In the genomic region with DNA sequence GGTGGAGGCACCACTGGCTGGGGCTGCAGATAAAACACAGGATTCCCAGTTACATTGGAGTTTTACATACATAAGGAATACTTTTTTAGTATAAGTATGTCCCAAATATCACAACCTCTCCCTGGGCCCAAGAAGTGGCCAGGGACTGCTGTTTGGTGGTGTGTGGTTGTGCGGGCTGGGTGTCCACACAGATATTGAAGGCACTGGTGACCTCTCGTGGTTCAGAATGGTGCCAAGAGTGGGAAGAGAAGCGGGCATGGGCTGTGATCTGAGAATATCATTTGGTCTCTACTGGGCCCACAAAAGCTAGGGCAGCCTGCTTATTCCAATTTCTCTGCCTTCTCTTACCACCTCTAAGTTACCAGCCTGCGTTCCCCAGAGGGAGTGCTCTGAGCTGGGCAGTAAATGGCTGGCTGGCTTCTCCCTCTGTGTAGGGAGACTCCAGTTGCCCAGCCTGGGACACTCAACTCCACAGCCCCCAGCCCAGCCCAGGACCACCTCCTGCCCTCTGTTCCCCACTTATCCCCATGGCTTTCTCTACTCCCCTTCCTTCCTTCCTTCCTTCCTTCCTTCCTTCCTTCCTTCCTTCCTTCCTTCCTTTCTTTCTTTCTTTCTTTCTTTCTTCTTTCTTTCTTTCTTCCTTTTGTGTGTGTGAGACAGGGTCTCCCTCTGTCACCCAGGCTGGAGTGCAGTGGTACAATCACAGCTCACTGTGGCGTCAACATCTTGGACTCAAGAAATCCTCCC, we compare ENCODE assay signal across 1 cellular context.
TF ChIP-seq lines count a peak whose summit lies in the region.

No MANE protein-coding gene starts in this region.

TF ChIP-seq in H1, 55 proteins besides CTCF, POLR2A, EP300 and RAD21:
- no peak for TF ChIP-seq BCL11A (IDR thresholded peaks at IDR 0.05; ENCODE audit: low read depth in 2 of 2, low read length in 2 of 2)
- TF ChIP-seq SP1 (IDR thresholded peaks at IDR 0.05; ENCODE audit: low read depth, low read length): no peak
- no peak for TF ChIP-seq EZH2 (IDR thresholded peaks at IDR 0.05; ENCODE audit: low read depth, low read length, severe bottlenecking)
- TF ChIP-seq ZNF274 (IDR thresholded peaks at IDR 0.05; ENCODE audit: borderline replicate concordance, extremely low read depth, low read length): no peak
- no peak for TF ChIP-seq TAF7 (optimal IDR thresholded peaks at IDR 0.05; ENCODE audit: borderline replicate concordance, low read depth, low read length)
